ENCODE assay signal across 11 cellular contexts in genomic region chr14:20331048-20331613, GRCh38. TPM values are rescaled to one million over a fixed set of nuclear protein-coding genes. Genes with fewer than 3 reads are reported as not detected.
DNase-seq lines count a peak whose midpoint lies in the region; ATAC-seq and TF ChIP-seq lines count a peak whose summit lies in the region.
"Had no signal": no experiment of that assay in that cellular context is flagged by ENCODE, and none has a peak within 500 bp of the region (broad histone marks: within the 10 kb centered on the region; RNA-seq: fewer than 3 reads in every experiment).

No MANE protein-coding gene starts in this region.

- no peak overlapping the region for H2AFZ ChIP-seq in MM.1S (ENCODE audit: low read length)

- H3K4me1 ChIP-seq in iPS-15b (ENCODE audit: control insufficient read depth, insufficient read depth, low read length), result peaks cover 5% of the 10 kb centered on the region
- peaks cover 8% of the 10 kb centered on the region; the same call in 1 of the 2 replicates for H3K4me1 ChIP-seq in MM.1S (ENCODE audit: low read length)

- H3K27me3 Mint-ChIP-seq in T-helper 17 cell, result no peaks in the 10 kb centered on the region

- H3K9me3 ChIP-seq in T-helper 17 cell (ENCODE audit: control insufficient read depth, low read length, poor library complexity, severe bottlenecking) (no peaks in the 10 kb centered on the region), iPS-15b (ENCODE audit: control insufficient read depth, insufficient read depth, low read length) (no peaks in the 10 kb centered on the region), MM.1S (replicated peaks; ENCODE audit: insufficient read depth, low read length) (no peaks in the 10 kb centered on the region)
- H3K9me3 ChIP-seq: sigmoid colon had no signal

- no peak overlapping the region for H3K4me3 Mint-ChIP-seq in T-helper 17 cell

- peaks cover 25% of the 10 kb centered on the region for H3K4me1 Mint-ChIP-seq in T-helper 17 cell

- H3K36me3 Mint-ChIP-seq in T-helper 17 cell (ENCODE audit: low read depth), result no peaks in the 10 kb centered on the region

- ATAC-seq in T-helper 17 cell, result no peak
- ATAC-seq: left cardiac atrium had no signal

- H3K27ac ChIP-seq in 22Rv1, result 0 out of 2 replicates have a peak overlapping the region, but pooled peaks have one; percentile 4
- no peak overlapping the region for H3K27ac ChIP-seq in MM.1S (ENCODE audit: low read length)

- no peaks in the 10 kb centered on the region for H4K20me1 ChIP-seq in MM.1S (ENCODE audit: insufficient read depth, low read length)

- H3K4me3 ChIP-seq in GM06990 (replicated peaks; ENCODE audit: low read depth, low read length) (peak overlapping the region; percentile 13), iPS-15b (ENCODE audit: low read depth, low read length) (peak overlapping the region; percentile 45), MM.1S (ENCODE audit: low read length) (no peak overlapping the region)
- H3K4me3 ChIP-seq: sigmoid colon had no signal

- peaks cover 12% of the 10 kb centered on the region; the same call in 1 of the 2 replicates for H3F3A ChIP-seq in MM.1S (ENCODE audit: insufficient read depth, low read length)

- no peak for TF ChIP-seq CTCF in 22Rv1 (IDR thresholded peaks at IDR 0.05)
- TF ChIP-seq CTCF in GM06990 (IDR thresholded peaks at IDR 0.05; ENCODE audit: insufficient read depth, low read length, poor library complexity, severe bottlenecking), result no peak
- TF ChIP-seq CTCF in MM.1S (IDR thresholded peaks at IDR 0.05; ENCODE audit: low read length), result no peak

- H3K9ac ChIP-seq in iPS-15b (ENCODE audit: low read depth, low read length) (peak overlapping the region; percentile 16), MM.1S (ENCODE audit: low read length) (no peak overlapping the region)

- H3K36me3 ChIP-seq in GM06990 (ENCODE audit: control insufficient read depth, insufficient read depth, low read length), result peaks cover 5% of the 10 kb centered on the region
- H3K36me3 ChIP-seq in iPS-15b (ENCODE audit: control insufficient read depth, insufficient read depth, low read length), result peaks cover 9% of the 10 kb centered on the region
- no peaks in the 10 kb centered on the region for H3K36me3 ChIP-seq in MM.1S (replicated peaks; ENCODE audit: insufficient read depth, low read length)

- H3K9me2 ChIP-seq in MM.1S (replicated peaks; ENCODE audit: insufficient read depth, low read length), result no peaks in the 10 kb centered on the region

- peak overlapping the region; percentile 69 for H3K27ac Mint-ChIP-seq in T-helper 17 cell

- H3K27me3 ChIP-seq in GM06990 (replicated peaks; ENCODE audit: control insufficient read depth, insufficient read depth, low read length) (no peaks in the 10 kb centered on the region), iPS-15b (ENCODE audit: control insufficient read depth, insufficient read depth, low read length) (no peaks in the 10 kb centered on the region), MM.1S (replicated peaks; ENCODE audit: insufficient read depth, low read length) (no peaks in the 10 kb centered on the region)
- H3K27me3 ChIP-seq: sigmoid colon had no signal

- H3K4me2 ChIP-seq in MM.1S (ENCODE audit: low read depth, low read length), result no peak overlapping the region

- H3K79me2 ChIP-seq in MM.1S (ENCODE audit: low read length), result peaks cover 49% of the 10 kb centered on the region

- no peak for DNase-seq in GM06990 (ENCODE audit: extremely low read depth, insufficient read length)
- DNase-seq in T-helper 17 cell, result no peak
- no peak for DNase-seq in cerebellum (ENCODE audit: low spot score)
- DNase-seq in MM.1S, result no peak
- no peak for DNase-seq in NCI-H1417 treated with DMSO at 0.1 percent for 48 hours (lab: John Stamatoyannopoulos, UW)
- DNase-seq in foreskin melanocyte, result no peak
- DNase-seq: activated naive CD4-positive, alpha-beta T cell treated with anti-CD3 and anti-CD28 coated beads, Interleukin-2, amount 50 U/mL, for 16 hours; left cardiac atrium; sigmoid colon had no signal

RNA-seq across cellular contexts. Expression of gene CCNB1IP1, which starts 1.9 kb away (rescaled TPM):
- total RNA-seq in T-helper 17 cell (10 to 100 TPM; 20.2 to 26.3 TPM), cerebellum (56.4 TPM)

RNA-seq across cellular contexts. Expression of gene PARP2, which starts 12.3 kb away (rescaled TPM):
- total RNA-seq in T-helper 17 cell (10 to 100 TPM; 18.1 to 22.3 TPM), cerebellum (19.4 TPM)

RNA-seq across cellular contexts. Expression of gene TTC5, which starts 25.4 kb away (rescaled TPM):
- total RNA-seq in T-helper 17 cell, result 10 to 100 TPM; 16.5 TPM
- 33.8 TPM for total RNA-seq in cerebellum
